ENCODE assay signal across 7 cellular contexts in the genomic region with DNA sequence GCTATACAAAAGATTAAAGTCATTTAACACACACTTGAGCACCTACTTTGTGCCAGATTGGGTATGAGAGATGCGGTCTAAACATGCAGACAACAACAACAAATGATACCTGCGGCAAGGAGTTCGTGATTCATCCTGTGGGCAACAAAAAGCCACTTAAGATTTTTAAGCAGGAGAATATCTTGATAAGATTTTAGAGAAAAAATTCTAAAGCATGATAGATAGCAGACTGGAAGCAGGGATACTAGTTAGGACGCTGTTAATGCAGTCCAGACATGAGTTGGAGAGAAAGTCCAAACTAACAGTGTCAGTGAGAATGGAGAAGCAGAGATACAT. TPM values are rescaled to one million over a fixed set of nuclear protein-coding genes. Genes with fewer than 3 reads are reported as not detected.
DNase-seq lines count a peak whose midpoint lies in the region; ATAC-seq and TF ChIP-seq lines count a peak whose summit lies in the region.

No MANE protein-coding gene starts in this region.

- H3K27ac Mint-ChIP-seq in glutamatergic neuron (ENCODE audit: unreplicated experiment) = peak overlapping the region; percentile 96
- H3K27ac Mint-ChIP-seq in stimulated activated effector memory CD8-positive, alpha-beta T cell treated with anti-CD3 and anti-CD28 coated beads, Interleukin-12 subunit alpha, Interleukin-12 subunit beta, amount 100 ng/mL, for 72 hours = peak overlapping the region; percentile 99

- H3K4me3 ChIP-seq in HUES48 (ENCODE audit: low read depth, low read length) = peak overlapping the region; percentile 64
- H3K4me3 ChIP-seq in WERI-Rb-1 (ENCODE audit: low read depth, low read length) = peak overlapping the region; percentile 65

- H3K36me3 ChIP-seq in HUES48 (ENCODE audit: control insufficient read depth, insufficient read depth, low read length) (no peaks in the 10 kb centered on the region), WERI-Rb-1 (peaks cover 3% of the 10 kb centered on the region)

- H3K27ac ChIP-seq in HUES48 (ENCODE audit: low read depth, low read length) (peak overlapping the region; percentile 99), WERI-Rb-1 (peak overlapping the region; percentile 90)

- peaks cover 14% of the 10 kb centered on the region for H3K9me3 Mint-ChIP-seq in glutamatergic neuron (ENCODE audit: unreplicated experiment)
- no peaks in the 10 kb centered on the region for H3K9me3 Mint-ChIP-seq in stimulated activated effector memory CD8-positive, alpha-beta T cell treated with anti-CD3 and anti-CD28 coated beads, Interleukin-12 subunit alpha, Interleukin-12 subunit beta, amount 100 ng/mL, for 72 hours

- peaks cover 19% of the 10 kb centered on the region for H3K4me1 ChIP-seq in HUES48 (ENCODE audit: control insufficient read depth, insufficient read depth, low read length)

- H3K9ac ChIP-seq in HUES48 (ENCODE audit: low read depth, low read length) = peak overlapping the region; percentile 86; the same call in 1 of the 2 replicates

- TF ChIP-seq CTCF in WERI-Rb-1 (IDR thresholded peaks at IDR 0.05; ENCODE audit: low read depth, low read length) (no peak), glutamatergic neuron (IDR thresholded peaks at IDR 0.05; ENCODE audit: partially characterized antibody, unreplicated experiment) (no peak)

- H3K27me3 Mint-ChIP-seq in glutamatergic neuron (ENCODE audit: unreplicated experiment) = peaks cover 11% of the 10 kb centered on the region

- no peak for DNase-seq in WERI-Rb-1
- DNase-seq in glutamatergic neuron = no peak
- no peak for DNase-seq in stimulated activated effector memory CD8-positive, alpha-beta T cell treated with anti-CD3 and anti-CD28 coated beads, Interleukin-12 subunit alpha, Interleukin-12 subunit beta, amount 100 ng/mL, for 72 hours (ENCODE audit: low spot score in 2 of 2)
- no peak for DNase-seq in NCI-H510A treated with DMSO at 0.1 percent for 48 hours (lab: John Stamatoyannopoulos, UW)
- no peak for DNase-seq in NCI-H2029 treated with DMSO at 0.1 percent for 48 hours (lab: John Stamatoyannopoulos, UW)

- H3K27me3 ChIP-seq in HUES48 (ENCODE audit: control insufficient read depth, insufficient read depth, low read length) (peaks cover 3% of the 10 kb centered on the region; the same call in 1 of the 2 replicates), WERI-Rb-1 (ENCODE audit: insufficient read depth, low read depth, severe bottlenecking) (no peaks in the 10 kb centered on the region)

- H3K9me3 ChIP-seq in HUES48 (ENCODE audit: control insufficient read depth, insufficient read depth, low read length) (no peaks in the 10 kb centered on the region), WERI-Rb-1 (ENCODE audit: severe bottlenecking) (no peaks in the 10 kb centered on the region)

- peak; percentile 17 for ATAC-seq in stimulated activated effector memory CD8-positive, alpha-beta T cell treated with anti-CD3 and anti-CD28 coated beads, Interleukin-12 subunit alpha, Interleukin-12 subunit beta, amount 100 ng/mL, for 72 hours
- ATAC-seq in GM18907 (IDR thresholded peaks at IDR 0.05; ENCODE audit: unreplicated experiment) = no peak

- H3K4me1 Mint-ChIP-seq in glutamatergic neuron (ENCODE audit: low read depth, unreplicated experiment) = peaks cover 18% of the 10 kb centered on the region
- H3K4me1 Mint-ChIP-seq in stimulated activated effector memory CD8-positive, alpha-beta T cell treated with anti-CD3 and anti-CD28 coated beads, Interleukin-12 subunit alpha, Interleukin-12 subunit beta, amount 100 ng/mL, for 72 hours = peaks cover 36% of the 10 kb centered on the region

- no peaks in the 10 kb centered on the region for H3K36me3 Mint-ChIP-seq in glutamatergic neuron (ENCODE audit: unreplicated experiment)
- peaks cover 39% of the 10 kb centered on the region for H3K36me3 Mint-ChIP-seq in stimulated activated effector memory CD8-positive, alpha-beta T cell treated with anti-CD3 and anti-CD28 coated beads, Interleukin-12 subunit alpha, Interleukin-12 subunit beta, amount 100 ng/mL, for 72 hours

- peak overlapping the region; percentile 92 for H3K4me3 Mint-ChIP-seq in glutamatergic neuron (ENCODE audit: unreplicated experiment)
- H3K4me3 Mint-ChIP-seq in stimulated activated effector memory CD8-positive, alpha-beta T cell treated with anti-CD3 and anti-CD28 coated beads, Interleukin-12 subunit alpha, Interleukin-12 subunit beta, amount 100 ng/mL, for 72 hours = peak overlapping the region; percentile 94

RNA-seq across cellular contexts. Expression of gene KBTBD2, which starts 1.6 kb away (rescaled TPM):
- total RNA-seq in glutamatergic neuron (ENCODE audit: unreplicated experiment) = 41.3 TPM
